8 cellular contexts compared by ENCODE assay signal in the genomic region with DNA sequence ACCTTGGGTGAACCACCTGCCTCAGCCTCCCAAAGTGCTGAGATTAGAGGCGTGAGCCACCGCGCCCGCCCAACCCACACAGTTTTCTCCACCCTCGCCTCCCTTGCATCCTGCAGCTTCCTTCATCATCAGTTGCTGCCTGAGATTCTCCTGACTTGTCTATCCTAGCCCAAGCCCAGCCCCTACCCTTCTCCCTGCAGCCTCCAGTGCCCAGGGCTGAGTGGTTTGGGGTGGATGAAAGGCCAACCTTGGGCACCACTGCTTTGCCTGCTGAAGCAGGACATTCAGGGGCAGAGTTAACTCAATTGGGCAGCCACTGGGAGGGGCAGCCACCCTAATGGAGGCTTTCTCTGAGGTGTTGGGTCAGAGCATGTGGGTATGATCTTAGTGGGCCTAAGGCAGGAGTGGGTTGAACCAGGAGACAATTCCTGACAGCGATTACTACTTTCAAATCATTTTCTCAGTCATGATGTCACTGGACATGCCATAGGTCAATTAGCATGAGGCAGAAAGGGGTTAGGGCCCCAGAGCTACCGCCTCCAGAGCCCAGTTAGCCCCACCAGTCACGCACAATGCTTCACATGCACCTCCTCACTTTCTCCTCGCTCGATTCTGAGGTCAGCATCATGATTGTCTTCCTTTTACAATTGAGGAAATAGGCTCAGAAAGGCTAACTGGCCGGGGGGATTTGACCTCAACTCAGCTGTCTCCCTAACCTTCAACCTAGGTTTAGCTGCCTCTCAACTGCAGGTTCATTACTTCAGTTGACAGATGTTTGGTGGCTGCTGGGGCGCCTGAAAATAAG. TPM values are rescaled to one million over a fixed set of nuclear protein-coding genes. Genes with fewer than 3 reads are reported as not detected.
DNase-seq lines count a peak whose midpoint lies in the region; ATAC-seq and TF ChIP-seq lines count a peak whose summit lies in the region.

No MANE protein-coding gene starts in this region.

- DNase-seq in CD4-positive, alpha-beta T cell = no peak
- DNase-seq in hepatocyte (ENCODE audit: low spot score) = no peak
- peak; percentile 84 for DNase-seq in stimulated activated naive B cell treated with anti-CD40 and anti-IgM and Interleukin-4, amounts not matched to agents 10 μg/mL and 1 μg/mL and 100 μg/mL, for 72 hours
- no peak for DNase-seq in T-helper 9 cell
- no peak for DNase-seq in COLO829 (ENCODE audit: low spot score)
- no peak for DNase-seq in A172 (ENCODE audit: low spot score)

- no peaks in the 10 kb centered on the region for H3K27me3 Mint-ChIP-seq in CD4-positive, alpha-beta T cell
- no peaks in the 10 kb centered on the region for H3K27me3 Mint-ChIP-seq in stimulated activated naive B cell treated with anti-CD40 and anti-IgM and Interleukin-4, amounts not matched to agents 10 μg/mL and 1 μg/mL and 100 μg/mL, for 72 hours

- peak overlapping the region; percentile 100 for H3K27ac Mint-ChIP-seq in CD4-positive, alpha-beta T cell
- peak overlapping the region; percentile 99 for H3K27ac Mint-ChIP-seq in stimulated activated naive B cell treated with anti-CD40 and anti-IgM and Interleukin-4, amounts not matched to agents 10 μg/mL and 1 μg/mL and 100 μg/mL, for 72 hours

- peaks cover 36% of the 10 kb centered on the region for H3K36me3 Mint-ChIP-seq in CD4-positive, alpha-beta T cell (ENCODE audit: low read depth)
- peaks cover 44 to 63% of the 10 kb centered on the region in 2 donors for H3K36me3 Mint-ChIP-seq in stimulated activated naive B cell treated with anti-CD40 and anti-IgM and Interleukin-4, amounts not matched to agents 10 μg/mL and 1 μg/mL and 100 μg/mL, for 72 hours

- H3K9me3 Mint-ChIP-seq in CD4-positive, alpha-beta T cell = no peaks in the 10 kb centered on the region
- H3K9me3 Mint-ChIP-seq in stimulated activated naive B cell treated with anti-CD40 and anti-IgM and Interleukin-4, amounts not matched to agents 10 μg/mL and 1 μg/mL and 100 μg/mL, for 72 hours = no peaks in the 10 kb centered on the region

- H3K36me3 ChIP-seq in HEK293 (ENCODE audit: control insufficient read depth in 2 of 2, insufficient read depth in 1 of 2, low read length in 2 of 2) (peaks cover 0 to 48% of the 10 kb centered on the region in 2 experiments; a peak in 1 of 3 replicates), hepatocyte (replicated peaks; ENCODE audit: insufficient read depth, low read depth) (no peaks in the 10 kb centered on the region)

- intact Hi-C loops in CD4-positive, alpha-beta T cell (cut with DNase I, micrococcal nuclease) = loop anchor here (2.0 to 5.0 kb wide), 4 partner anchors 13 to 65 kb away; a partner anchor contains a TSS

- H3K4me1 ChIP-seq in HEK293 (ENCODE audit: control insufficient read depth, insufficient read depth, low read length) (no peaks in the 10 kb centered on the region), hepatocyte (ENCODE audit: insufficient read depth) (peaks cover 20% of the 10 kb centered on the region)

- CTCF ChIA-PET in CD4-positive, alpha-beta T cell (lab: Charles Lee) = interaction anchor here (1.0 to 1.9 kb wide), 4 partner anchors 8 to 102 kb away, joined by 3 to 10 read pairs (median 3); a partner anchor contains a TSS
- CTCF ChIA-PET in HEK293 (lab: Yijun Ruan, JAX) = interaction anchor here (0.6 kb wide), 1 partner anchor 54 kb away, joined by 3 read pairs; no protein-coding TSS in a partner anchor

- H3K4me3 ChIP-seq in HEK293 (ENCODE audit: low read depth, low read length) = peak overlapping the region; percentile 75
- H3K4me3 ChIP-seq in hepatocyte = no peak overlapping the region

- H4K20me1 ChIP-seq in hepatocyte (ENCODE audit: insufficient read depth, poor library complexity, severe bottlenecking) = peaks cover 10% of the 10 kb centered on the region

- H3K27me3 ChIP-seq in CD4-positive, alpha-beta T cell (ENCODE audit: control insufficient read depth, insufficient read depth, low read length) = no peaks in the 10 kb centered on the region
- no peaks in the 10 kb centered on the region for H3K27me3 ChIP-seq in hepatocyte

- peaks cover 23% of the 10 kb centered on the region for H3K79me2 ChIP-seq in hepatocyte

- no peak for ATAC-seq in CD4-positive, alpha-beta T cell (ENCODE audit: poor library complexity)
- ATAC-seq in stimulated activated naive B cell treated with anti-CD40 and anti-IgM and Interleukin-4, amounts not matched to agents 10 μg/mL and 1 μg/mL and 100 μg/mL, for 72 hours (replicated peaks) = peak; percentile 47 to 48

- POLR2A ChIA-PET in CD4-positive, alpha-beta T cell (lab: Charles Lee) = interaction anchor here (0.6 to 5.5 kb wide), 6 partner anchors 10 to 78 kb away, joined by 3 to 69 read pairs (median 15); a partner anchor contains a TSS
- POLR2A ChIA-PET in HEK293 (lab: Yijun Ruan, JAX) = interaction anchor here (0.6 to 3.9 kb wide), 5 partner anchors 10 to 72 kb away, joined by 3 to 14 read pairs (median 3); a partner anchor contains a TSS

- 87% methylated on average over 12 of the region's 12 CpGs for WGBS in hepatocyte (ENCODE audit: low lambda C conversion rate, missing lambda C conversion rate)

- H3K4me1 Mint-ChIP-seq in CD4-positive, alpha-beta T cell (ENCODE audit: low read depth) = peaks cover 39% of the 10 kb centered on the region
- peaks cover 43 to 85% of the 10 kb centered on the region in 2 donors for H3K4me1 Mint-ChIP-seq in stimulated activated naive B cell treated with anti-CD40 and anti-IgM and Interleukin-4, amounts not matched to agents 10 μg/mL and 1 μg/mL and 100 μg/mL, for 72 hours

- H3K27ac ChIP-seq in CD4-positive, alpha-beta T cell (ENCODE audit: low read depth, low read length) = peak overlapping the region; percentile 100
- H3K27ac ChIP-seq in HEK293 (ENCODE audit: extremely low read depth, low read depth, low read length) (peak overlapping the region; percentile 55), VCaP (peak overlapping the region; percentile 95), hepatocyte (peak overlapping the region; percentile 99)

- peak overlapping the region; percentile 98 for H3K4me3 Mint-ChIP-seq in CD4-positive, alpha-beta T cell
- H3K4me3 Mint-ChIP-seq in stimulated activated naive B cell treated with anti-CD40 and anti-IgM and Interleukin-4, amounts not matched to agents 10 μg/mL and 1 μg/mL and 100 μg/mL, for 72 hours = peak overlapping the region; percentile 80 to 95

- TF ChIP-seq CTCF in CD4-positive, alpha-beta T cell (IDR thresholded peaks at IDR 0.05) = no peak
- TF ChIP-seq CTCF in HEK293 (tag by site-specific recombination; IDR thresholded peaks at IDR 0.05) (no peak), VCaP (conservative IDR thresholded peaks at IDR 0.05) (no peak), hepatocyte (IDR thresholded peaks at IDR 0.05; ENCODE audit: poor library complexity) (no peak)

- H3K4me2 ChIP-seq in hepatocyte = peak overlapping the region; percentile 82

- no peaks in the 10 kb centered on the region for H3K9me2 ChIP-seq in hepatocyte (replicated peaks; ENCODE audit: insufficient read depth)

- no peaks in the 10 kb centered on the region for H3K9me3 ChIP-seq in CD4-positive, alpha-beta T cell (ENCODE audit: control insufficient read depth, low read length)
- no peaks in the 10 kb centered on the region for H3K9me3 ChIP-seq in HEK293 (ENCODE audit: control insufficient read depth, insufficient read depth, low read depth, low read length)
- H3K9me3 ChIP-seq in hepatocyte (ENCODE audit: low read depth) = no peaks in the 10 kb centered on the region

- H2AFZ ChIP-seq in hepatocyte = no peak overlapping the region

TF ChIP-seq in HEK293, 187 proteins besides CTCF, POLR2A, EP300 and RAD21:
- TF ChIP-seq ZNF670 (tag by site-specific recombination; IDR thresholded peaks at IDR 0.05; ENCODE audit: low read depth) (no peak), KLF1 (tag by site-specific recombination; IDR thresholded peaks at IDR 0.05) (peak; percentile 40; the same call in 1 of the 2 replicates), EGR2 (tag by site-specific recombination; IDR thresholded peaks at IDR 0.05; ENCODE audit: low read depth) (peak; percentile 25; the same call in 1 of the 2 replicates), ZFHX2 (tag by site-specific recombination; conservative IDR thresholded peaks at IDR 0.05) (peak; percentile 15)

RNA-seq across cellular contexts. Expression of a gene that starts 1.0 kb away (rescaled TPM):
- 10 to 100 TPM; 11.2 to 14.6 TPM for total RNA-seq in CD4-positive, alpha-beta T cell
- total RNA-seq in hepatocyte = 57.7 and 73.5 TPM in 2 replicates
- 349 and 421 TPM in 2 replicates for polyA plus RNA-seq in hepatocyte
- total RNA-seq in A172 (2014; rRNA removed; shearing (Covaris generic)) = 40.5 and 55.9 TPM in 2 replicates

RNA-seq across cellular contexts. Expression of a gene that starts 5.5 kb away (rescaled TPM):
- 10 to 100 TPM; 39.7 to 48.7 TPM for total RNA-seq in CD4-positive, alpha-beta T cell
- 29.1 and 30.5 TPM in 2 replicates for total RNA-seq in hepatocyte
- 116 and 117 TPM in 2 replicates for polyA plus RNA-seq in hepatocyte
- 24.4 and 33.0 TPM in 2 replicates for total RNA-seq in A172 (2014; rRNA removed; shearing (Covaris generic))

RNA-seq across cellular contexts. Expression of a gene that starts 6.9 kb away (rescaled TPM):
- total RNA-seq in CD4-positive, alpha-beta T cell = 10 to 100 TPM; 17.1 to 21.0 TPM
- total RNA-seq in hepatocyte = 86.8 and 96.1 TPM in 2 replicates
- 222 and 229 TPM in 2 replicates for polyA plus RNA-seq in hepatocyte
- 455 and 478 TPM in 2 replicates for total RNA-seq in A172 (2014; rRNA removed; shearing (Covaris generic))

RNA-seq across cellular contexts. Expression of a gene that starts 9.5 kb away (rescaled TPM):
- total RNA-seq in CD4-positive, alpha-beta T cell = 10 to 100 TPM; 35.9 to 37.9 TPM
- total RNA-seq in hepatocyte = 12.8 and 13.4 TPM in 2 replicates
- 58.4 and 61.7 TPM in 2 replicates for polyA plus RNA-seq in hepatocyte
- total RNA-seq in A172 (2014; rRNA removed; shearing (Covaris generic)) = 3.0 and 12.0 TPM in 2 replicates

RNA-seq across cellular contexts. Expression of a gene that starts 11.5 kb away (rescaled TPM):
- total RNA-seq in CD4-positive, alpha-beta T cell = 1 to 10 TPM; 2.5 to 2.7 TPM
- total RNA-seq in hepatocyte = 21.1 and 23.5 TPM in 2 replicates
- 19.0 and 19.5 TPM in 2 replicates for polyA plus RNA-seq in hepatocyte
- 51.0 and 64.8 TPM in 2 replicates for total RNA-seq in A172 (2014; rRNA removed; shearing (Covaris generic))
